Comparison of ENCODE assay signal across 17 cellular contexts in the genomic region with DNA sequence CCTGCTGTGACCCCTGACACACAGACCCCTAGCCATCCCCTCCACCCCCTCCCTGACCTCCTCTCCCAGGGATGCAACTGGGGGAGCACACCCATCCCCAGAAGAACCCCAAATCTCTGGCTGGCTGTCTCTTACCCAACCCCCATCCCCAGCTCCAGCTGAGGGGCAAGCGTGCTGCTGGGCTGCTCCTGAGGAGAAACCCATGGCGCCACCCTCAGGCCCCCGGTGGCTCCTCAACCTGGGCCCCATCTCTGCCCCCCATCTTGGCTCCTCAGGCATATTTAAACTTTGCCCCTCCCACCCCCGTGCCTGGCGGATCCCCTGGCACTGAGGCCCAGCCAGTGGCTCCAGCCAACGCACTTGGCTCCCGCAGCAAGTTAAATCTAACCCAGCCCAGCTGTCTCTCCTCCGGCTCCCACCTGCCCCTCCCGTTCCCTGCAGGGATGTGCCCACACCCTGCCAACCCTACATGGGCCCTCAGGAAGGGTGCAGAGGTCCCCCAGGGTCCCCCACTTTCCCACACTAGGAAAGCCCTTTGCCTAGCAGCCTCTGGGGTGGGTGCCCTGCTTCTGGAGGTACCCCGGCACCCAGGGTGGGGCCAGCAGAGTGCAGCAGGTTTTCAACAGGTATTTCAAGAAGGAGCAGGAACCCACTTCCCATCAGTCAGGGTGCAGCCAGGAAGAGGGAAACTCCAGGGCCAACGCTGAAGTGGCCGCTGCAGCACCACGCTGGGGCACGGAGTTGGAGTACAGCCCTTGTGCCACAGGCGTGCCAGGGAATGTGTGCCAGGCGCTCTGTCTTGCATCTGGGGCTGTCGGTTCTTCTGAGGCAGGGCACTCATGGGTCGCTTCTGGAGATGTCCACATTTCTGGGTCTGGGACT. TPM values are rescaled to one million over a fixed set of nuclear protein-coding genes. Genes with fewer than 3 reads are reported as not detected.
DNase-seq lines count a peak whose midpoint lies in the region; ATAC-seq and TF ChIP-seq lines count a peak whose summit lies in the region.
"Had no signal": no experiment of that assay in that cellular context is flagged by ENCODE, and none has a peak within 500 bp of the region (broad histone marks: within the 10 kb centered on the region; RNA-seq: fewer than 3 reads in every experiment).

No MANE protein-coding gene starts in this region.

- H3K4me1 Mint-ChIP-seq in neural progenitor cell, result peaks cover 36% of the 10 kb centered on the region

- WGBS in esophagus, 2 donors, result 39 to 49% methylated on average over 18 of the region's 18 CpGs

- H3K4me3 Mint-ChIP-seq in neural progenitor cell, result no peak overlapping the region
- H3K4me3 Mint-ChIP-seq: CD14-positive monocyte had no signal

- H3K79me2 ChIP-seq in DND-41 (ENCODE audit: insufficient read depth, low read length), result no peaks in the 10 kb centered on the region
- H3K79me2 ChIP-seq in neural progenitor cell (ENCODE audit: low read depth), result no peaks in the 10 kb centered on the region

- peaks cover 13% of the 10 kb centered on the region for H4K20me1 ChIP-seq in DND-41 (ENCODE audit: insufficient read depth, low read length)
- no peaks in the 10 kb centered on the region for H4K20me1 ChIP-seq in neural progenitor cell (ENCODE audit: low read depth)

- no peaks in the 10 kb centered on the region for H3K27me3 ChIP-seq in DND-41 (ENCODE audit: insufficient read depth, low read length, poor library complexity)
- no peaks in the 10 kb centered on the region for H3K27me3 ChIP-seq in esophagus (ENCODE audit: control insufficient read depth in 1 of 2, insufficient read depth in 2 of 2, low read length in 2 of 2)
- no peaks in the 10 kb centered on the region for H3K27me3 ChIP-seq in neural progenitor cell

- H3F3A ChIP-seq in neural progenitor cell (ENCODE audit: low read depth), result peaks cover 18% of the 10 kb centered on the region

- TF ChIP-seq CTCF in DND-41 (IDR thresholded peaks at IDR 0.05; ENCODE audit: borderline replicate concordance, extremely low read depth, low read length, poor library complexity, severe bottlenecking) (peak; percentile 18), neural progenitor cell (IDR thresholded peaks at IDR 0.05) (no peak)

- H3K9me3 ChIP-seq in DND-41 (ENCODE audit: insufficient read depth, low read length, severe bottlenecking) (no peaks in the 10 kb centered on the region), esophagus (ENCODE audit: control insufficient read depth in 2 of 2, insufficient read depth in 1 of 2, low read depth in 1 of 2, low read length in 1 of 2) (peaks cover 0 to 10% of the 10 kb centered on the region in 2 donors), neural progenitor cell (ENCODE audit: low read depth) (no peaks in the 10 kb centered on the region)
- H3K9me3 ChIP-seq: Caco-2 had no signal

- H3K4me3 ChIP-seq in DND-41 (ENCODE audit: low read depth in 1 of 2, low read length in 2 of 2) (no peak overlapping the region), esophagus (ENCODE audit: low read depth in 1 of 2, low read length in 2 of 2) (no peak overlapping the region), neural progenitor cell (no peak overlapping the region)
- H3K4me3 ChIP-seq: GM23248 had no signal

- ATAC-seq in DND-41 (ENCODE audit: insufficient read depth, low read depth), result no peak
- ATAC-seq in HG02970 (IDR thresholded peaks at IDR 0.05; ENCODE audit: low FRiP score, unreplicated experiment), result no peak
- no peak for ATAC-seq in GM19328 (IDR thresholded peaks at IDR 0.05; ENCODE audit: unreplicated experiment)
- ATAC-seq in HG02870 (IDR thresholded peaks at IDR 0.05; ENCODE audit: unreplicated experiment), result no peak

- H3K27ac Mint-ChIP-seq in neural progenitor cell, result peak overlapping the region; percentile 72
- H3K27ac Mint-ChIP-seq: CD14-positive monocyte had no signal

- H2AFZ ChIP-seq in DND-41 (ENCODE audit: low read depth, low read length), result no peak overlapping the region
- H2AFZ ChIP-seq in neural progenitor cell (replicated peaks), result no peak overlapping the region
- H2AFZ ChIP-seq: GM23248 had no signal

- H3K4me2 ChIP-seq in DND-41 (ENCODE audit: insufficient read depth, low read length) (no peak overlapping the region), neural progenitor cell (no peak overlapping the region)

- H3K36me3 Mint-ChIP-seq in neural progenitor cell, result no peaks in the 10 kb centered on the region
- H3K36me3 Mint-ChIP-seq: CD14-positive monocyte had no signal

- H3K27me3 Mint-ChIP-seq in neural progenitor cell (ENCODE audit: insufficient read depth, low read depth), result peaks cover 4% of the 10 kb centered on the region

- no peaks in the 10 kb centered on the region for H3K9me3 Mint-ChIP-seq in neural progenitor cell

- H3K27ac ChIP-seq in DND-41 (ENCODE audit: low read length) (no peak overlapping the region), esophagus (ENCODE audit: low read depth in 2 of 2, low read length in 1 of 2) (peak overlapping the region; percentile 24 to 66), neural progenitor cell (no peak overlapping the region)
- H3K27ac ChIP-seq: GM23248 had no signal

- no peaks in the 10 kb centered on the region for H3K36me3 ChIP-seq in DND-41 (ENCODE audit: insufficient read depth, low read length)
- no peaks in the 10 kb centered on the region for H3K36me3 ChIP-seq in esophagus (ENCODE audit: control insufficient read depth in 2 of 2, insufficient read depth in 2 of 2, low read length in 1 of 2)
- no peaks in the 10 kb centered on the region for H3K36me3 ChIP-seq in neural progenitor cell

- DNase-seq in NCI-H1092 treated with DMSO at 0.1 percent for 48 hours (lab: John Stamatoyannopoulos, UW), result peak; percentile 18
- DNase-seq in NCI-H1092 (lab: John Stamatoyannopoulos, UW), result no peak
- no peak for DNase-seq in DND-41
- DNase-seq in neural progenitor cell (ENCODE audit: low spot score), result no peak
- DNase-seq: Caco-2, GM23248, KG1, NCI-H1048, NCI-H187, NCI-H774 had no signal

- H3K4me1 ChIP-seq in DND-41 (ENCODE audit: insufficient read depth, low read length) (peaks cover 10% of the 10 kb centered on the region), esophagus (ENCODE audit: control insufficient read depth in 2 of 2, insufficient read depth in 2 of 2, low read length in 1 of 2) (peaks cover 6 to 28% of the 10 kb centered on the region in 2 donors), neural progenitor cell (peaks cover 20% of the 10 kb centered on the region)

- no peak overlapping the region for H3K9ac ChIP-seq in DND-41 (ENCODE audit: low read depth, low read length)
- H3K9ac ChIP-seq in neural progenitor cell, result no peak overlapping the region
- H3K9ac ChIP-seq: GM23248 had no signal

RNA-seq across cellular contexts. Expression of a gene that starts 5.3 kb away (rescaled TPM):
- 10 to 100 TPM; 31.2 to 32.3 TPM for polyA plus RNA-seq in esophagus
- total RNA-seq in neural progenitor cell (ENCODE audit: low replicate concordance), result 28.4 and 35.7 TPM in 2 replicates

RNA-seq across cellular contexts. Expression of a gene that starts 12.9 kb away (rescaled TPM):
- under 1 TPM in 1 of 2 donors, not detected in 1; 0.02 TPM for polyA plus RNA-seq in esophagus
- 0.09 and 1.7 TPM in 2 replicates for total RNA-seq in neural progenitor cell (ENCODE audit: low replicate concordance)
- total RNA-seq: A172, Caco-2, GM23248, M059J had no signal
- polyA plus RNA-seq: CD14-positive monocyte, GM23248 had no signal

RNA-seq across cellular contexts. Expression of a gene that starts 50.2 kb away (rescaled TPM):
- polyA plus RNA-seq in esophagus, result 10 to 100 TPM; 19.4 to 25.4 TPM
- 16.2 and 19.2 TPM in 2 replicates for total RNA-seq in neural progenitor cell (ENCODE audit: low replicate concordance)

Comparison
In these comparisons a context has a peak if more than half of its experiments do, and no peak if none do; other contexts are left out.
1. H3K27ac ChIP-seq: peak in esophagus (2 of 2); none in DND-41 (single experiment) and neural progenitor cell (single experiment).